In the genomic region with DNA sequence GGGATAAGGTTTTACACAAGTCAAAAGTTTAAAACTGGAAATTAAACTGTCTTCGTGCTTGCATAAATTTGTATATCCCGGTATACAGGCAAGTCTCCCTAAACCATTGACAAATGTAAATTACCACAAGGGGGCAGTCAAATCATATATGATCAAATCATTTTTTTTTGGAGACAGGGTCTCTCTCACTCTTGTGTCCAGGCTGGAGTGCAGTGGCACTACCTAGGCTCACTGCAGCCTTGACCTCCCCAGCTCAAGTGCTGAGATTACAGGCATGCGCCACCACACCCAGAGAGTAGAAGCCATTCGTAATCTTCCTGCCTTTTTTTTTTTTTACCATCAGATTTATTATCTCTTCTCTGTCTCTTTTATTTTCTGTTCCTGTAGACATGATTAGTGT, we compare ENCODE assay signal across 8 cellular contexts. TPM values are rescaled to one million over a fixed set of nuclear protein-coding genes. Genes with fewer than 3 reads are reported as not detected.
DNase-seq lines count a peak whose midpoint lies in the region; ATAC-seq and TF ChIP-seq lines count a peak whose summit lies in the region.

No MANE protein-coding gene starts in this region.

- no peaks in the 10 kb centered on the region for H3K4me1 ChIP-seq in left ventricle myocardium inferior
- peaks cover 0 to 9% (median 2%) of the 10 kb centered on the region in 6 donors for H3K4me1 ChIP-seq in spleen

- H3K27me3 Mint-ChIP-seq in activated CD4-positive, alpha-beta T cell treated with anti-CD3 and anti-CD28 coated beads for 36 hours = no peaks in the 10 kb centered on the region
- no peaks in the 10 kb centered on the region for H3K27me3 Mint-ChIP-seq in activated T-helper 17 cell treated with anti-CD3 and anti-CD28 coated beads, Interleukin-2, amount 50 U/mL, for 72 hours

- H3K36me3 Mint-ChIP-seq in activated CD4-positive, alpha-beta T cell treated with anti-CD3 and anti-CD28 coated beads for 36 hours (ENCODE audit: low read depth) = peaks cover 73% of the 10 kb centered on the region
- peaks cover 100% of the 10 kb centered on the region for H3K36me3 Mint-ChIP-seq in activated T-helper 17 cell treated with anti-CD3 and anti-CD28 coated beads, Interleukin-2, amount 50 U/mL, for 72 hours (ENCODE audit: low read depth)

- peaks cover 12% of the 10 kb centered on the region for H3K4me1 Mint-ChIP-seq in activated CD4-positive, alpha-beta T cell treated with anti-CD3 and anti-CD28 coated beads for 36 hours
- peaks cover 5% of the 10 kb centered on the region for H3K4me1 Mint-ChIP-seq in activated T-helper 17 cell treated with anti-CD3 and anti-CD28 coated beads, Interleukin-2, amount 50 U/mL, for 72 hours

- TF ChIP-seq POLR2A in NB4 (IDR thresholded peaks at IDR 0.05; ENCODE audit: extremely low read depth, insufficient read length) = no peak
- TF ChIP-seq POLR2A in spleen (IDR thresholded peaks at IDR 0.05) = no peak
- no peak for TF ChIP-seq POLR2A in GM18505 (IDR thresholded peaks at IDR 0.05; ENCODE audit: borderline replicate concordance, extremely low read depth, insufficient read depth, insufficient read length)

- no peaks in the 10 kb centered on the region for H3K9me3 ChIP-seq in left ventricle myocardium inferior (replicated peaks)
- no peaks in the 10 kb centered on the region for H3K9me3 ChIP-seq in spleen

- no peak for DNase-seq in activated CD4-positive, alpha-beta T cell treated with anti-CD3 and anti-CD28 coated beads for 36 hours
- DNase-seq in activated CD4-positive, alpha-beta T cell treated with anti-CD3 and anti-CD28 coated beads for 48 hours = no peak
- peak; percentile 67 for DNase-seq in NB4 (ENCODE audit: low read depth)
- no peak for DNase-seq in left ventricle myocardium inferior
- DNase-seq in spleen = no peak
- no peak for DNase-seq in effector CD8-positive, alpha-beta T cell (lab: John Stamatoyannopoulos, UW)

- intact Hi-C loops in activated CD4-positive, alpha-beta T cell treated with anti-CD3 and anti-CD28 coated beads for 36 hours (cut with DNase I, micrococcal nuclease) = loop anchor here (1.0 to 2.0 kb wide), 4 partner anchors 14 to 161 kb away; a partner anchor contains a TSS
- intact Hi-C loops in left ventricle myocardium inferior (cut with micrococcal nuclease) = loop anchor here (10.0 kb wide), 1 partner anchor 76 kb away; no protein-coding TSS in a partner anchor
- intact Hi-C loops in spleen (cut with DNase I; ENCODE audit: low total_unique reads) = loop anchor here (10.0 kb wide), 1 partner anchor 136 kb away; no protein-coding TSS in a partner anchor

- POLR2A ChIA-PET in activated CD4-positive, alpha-beta T cell treated with anti-CD3 and anti-CD28 coated beads for 36 hours (lab: Charles Lee) = no interaction called here

- H3K27me3 ChIP-seq in left ventricle myocardium inferior (ENCODE audit: low read depth) (no peaks in the 10 kb centered on the region), spleen (replicated peaks in 1 of 7) (no peaks in the 10 kb centered on the region)

- H3K4me3 Mint-ChIP-seq in activated CD4-positive, alpha-beta T cell treated with anti-CD3 and anti-CD28 coated beads for 36 hours = no peak overlapping the region
- no peak overlapping the region for H3K4me3 Mint-ChIP-seq in activated T-helper 17 cell treated with anti-CD3 and anti-CD28 coated beads, Interleukin-2, amount 50 U/mL, for 72 hours

- H3K4me3 ChIP-seq in NB4 (ENCODE audit: low read depth, low read length) (no peak overlapping the region), left ventricle myocardium inferior (no peak overlapping the region), spleen (no peak overlapping the region)

- ATAC-seq in activated CD4-positive, alpha-beta T cell treated with anti-CD3 and anti-CD28 coated beads for 36 hours = peak; percentile 47
- peak; percentile 52 for ATAC-seq in activated T-helper 17 cell treated with anti-CD3 and anti-CD28 coated beads, Interleukin-2, amount 50 U/mL, for 72 hours (replicated peaks)
- no peak for ATAC-seq in GM18505 (IDR thresholded peaks at IDR 0.05; ENCODE audit: unreplicated experiment)

- H3K27ac ChIP-seq in left ventricle myocardium inferior (replicated peaks) (no peak overlapping the region), spleen (no peak overlapping the region)

- CTCF ChIA-PET in activated CD4-positive, alpha-beta T cell treated with anti-CD3 and anti-CD28 coated beads for 36 hours (lab: Charles Lee) = interaction anchor here (0.9 to 6.6 kb wide), 9 partner anchors 10 to 161 kb away, joined by 3 to 56 read pairs (median 4); no protein-coding TSS in a partner anchor

- H3K27ac Mint-ChIP-seq in activated CD4-positive, alpha-beta T cell treated with anti-CD3 and anti-CD28 coated beads for 36 hours = no peak overlapping the region
- H3K27ac Mint-ChIP-seq in activated T-helper 17 cell treated with anti-CD3 and anti-CD28 coated beads, Interleukin-2, amount 50 U/mL, for 72 hours = no peak overlapping the region

- H3K36me3 ChIP-seq in left ventricle myocardium inferior (no peaks in the 10 kb centered on the region), spleen (peaks cover 0 to 93% (median 0%) of the 10 kb centered on the region in 6 donors)

- no peaks in the 10 kb centered on the region for H3K9me3 Mint-ChIP-seq in activated CD4-positive, alpha-beta T cell treated with anti-CD3 and anti-CD28 coated beads for 36 hours (ENCODE audit: low read depth)
- no peaks in the 10 kb centered on the region for H3K9me3 Mint-ChIP-seq in activated T-helper 17 cell treated with anti-CD3 and anti-CD28 coated beads, Interleukin-2, amount 50 U/mL, for 72 hours

- 53 to 68% (median 64%) methylated on average over 4 of the region's 4 CpGs for WGBS in spleen, 5 donors

- TF ChIP-seq CTCF in NB4 (IDR thresholded peaks at IDR 0.05; ENCODE audit: low read depth, low read length) = peak; percentile 28
- peak; percentile 78 for TF ChIP-seq CTCF in left ventricle myocardium inferior (IDR thresholded peaks at IDR 0.05; ENCODE audit: borderline replicate concordance)
- peak; percentile 25 to 78 (median 64) for TF ChIP-seq CTCF in spleen (IDR thresholded peaks at IDR 0.05 in 8 of 11, conservative IDR thresholded peaks at IDR 0.05 in 3 of 11)

RNA-seq across cellular contexts. Expression of a gene that starts 18.5 kb away (rescaled TPM):
- 100 to 1,000 TPM; 245 to 322 TPM for total RNA-seq in activated CD4-positive, alpha-beta T cell treated with anti-CD3 and anti-CD28 coated beads for 36 hours
- total RNA-seq in activated T-helper 17 cell treated with anti-CD3 and anti-CD28 coated beads, Interleukin-2, amount 50 U/mL, for 72 hours = 100 to 1,000 TPM; 230 to 257 TPM
- 2.1 TPM for total RNA-seq in left ventricle myocardium inferior
- total RNA-seq in spleen = 10 to 100 TPM in 5 of 7 donors, 1 to 10 TPM in 2; 5.5 to 37.5 (median 14.4) TPM
- polyA plus RNA-seq in spleen = 10 to 100 TPM in 1 of 3 donors, 1 to 10 TPM in 2; 5.8 to 27.5 (median 8.1) TPM

RNA-seq across cellular contexts. Expression of a gene that starts 34.6 kb away (rescaled TPM):
- not detected for total RNA-seq in activated CD4-positive, alpha-beta T cell treated with anti-CD3 and anti-CD28 coated beads for 36 hours
- total RNA-seq in activated T-helper 17 cell treated with anti-CD3 and anti-CD28 coated beads, Interleukin-2, amount 50 U/mL, for 72 hours = not detected
- total RNA-seq in left ventricle myocardium inferior (0.88 TPM), spleen (10 to 100 TPM in 4 of 7 donors, 1 to 10 TPM in 3; 7.3 to 15.0 (median 10.4) TPM)
- polyA plus RNA-seq in spleen = 1 to 10 TPM in 1 of 3 donors, under 1 TPM in 2; 0.20 to 1.1 (median 0.33) TPM

RNA-seq across cellular contexts. Expression of a gene that starts 44.1 kb away (rescaled TPM):
- 10 to 100 TPM; 40.2 to 45.6 TPM for total RNA-seq in activated CD4-positive, alpha-beta T cell treated with anti-CD3 and anti-CD28 coated beads for 36 hours
- total RNA-seq in activated T-helper 17 cell treated with anti-CD3 and anti-CD28 coated beads, Interleukin-2, amount 50 U/mL, for 72 hours = 10 to 100 TPM in 1 of 2 donors, 1 to 10 TPM in 1; 5.3 to 33.8 TPM
- 130 TPM for total RNA-seq in left ventricle myocardium inferior
- 100 to 1,000 TPM; 287 to 537 (median 336) TPM for total RNA-seq in spleen
- polyA plus RNA-seq in spleen = 100 to 1,000 TPM in 2 of 3 donors, 10 to 100 TPM in 1; 49.3 to 131 (median 107) TPM

Comparison
In these comparisons a context has a peak if more than half of its experiments do, and no peak if none do; other contexts are left out.
1. CTCF ChIP-seq: peak in every context shown above with its lines; median percentile 78 in left ventricle myocardium inferior; 64 in spleen; 28 in NB4.
2. RNA of a gene that starts 18.5 kb away (total RNA-seq): 245 to 322 TPM in activated CD4-positive, alpha-beta T cell treated with anti-CD3 and anti-CD28 coated beads for 36 hours and 230 to 257 TPM in activated T-helper 17 cell treated with anti-CD3 and anti-CD28 coated beads, Interleukin-2, amount 50 U/mL, for 72 hours; 5.5 to 37.5 TPM in spleen and 2.1 TPM in left ventricle myocardium inferior (single experiment); every median in the first group is over 4 times any median in the second.